Comparison of ENCODE assay signal across 10 cellular contexts in genomic region chrX:143635915-143636314, GRCh38. TPM values are rescaled to one million over a fixed set of nuclear protein-coding genes. Genes with fewer than 3 reads are reported as not detected.
A peak's percentile ranks its signal among the peaks of the same experiment; 100 is the strongest.
DNase-seq lines count a peak whose midpoint lies in the region; ATAC-seq and TF ChIP-seq lines count a peak whose summit lies in the region.
"Had no signal": no experiment of that assay in that cellular context is flagged by ENCODE, and none has a peak within 500 bp of the region (broad histone marks: within the 10 kb centered on the region; RNA-seq: fewer than 3 reads in every experiment).

Gene SLITRK4 (minus strand): TSS chrX:143636101. CDS start chrX:143631108, 4,993 bp downstream.

- H3K36me3 ChIP-seq in PC-3 (ENCODE audit: low read depth, low read length) = no peaks in the 10 kb centered on the region
- no peaks in the 10 kb centered on the region for H3K36me3 ChIP-seq in thoracic aorta
- H3K36me3 ChIP-seq in naive thymus-derived CD4-positive, alpha-beta T cell (ENCODE audit: control insufficient read depth in 2 of 3, insufficient read depth in 3 of 3, low read length in 3 of 3) = no peaks in the 10 kb centered on the region
- H3K36me3 ChIP-seq in CD8-positive, alpha-beta T cell (ENCODE audit: insufficient read depth, low read length) = no peaks in the 10 kb centered on the region
- H3K36me3 ChIP-seq: neutrophil had no signal

- no peaks in the 10 kb centered on the region for H3K4me1 ChIP-seq in PC-3 (ENCODE audit: insufficient read depth, low read length)
- H3K4me1 ChIP-seq in thoracic aorta (ENCODE audit: control insufficient read depth in 1 of 2, low read depth in 2 of 2) = peaks cover 0 to 11% of the 10 kb centered on the region in 2 donors
- H3K4me1 ChIP-seq in naive thymus-derived CD4-positive, alpha-beta T cell (ENCODE audit: control insufficient read depth in 2 of 2, insufficient read depth in 2 of 2, low read length in 2 of 2) = no peaks in the 10 kb centered on the region
- no peaks in the 10 kb centered on the region for H3K4me1 ChIP-seq in CD8-positive, alpha-beta T cell (ENCODE audit: insufficient read depth, low read length)

- POLR2A ChIA-PET in PC-3 (lab: Charles Lee; ENCODE audit: unreplicated experiment) = no interaction called here
- POLR2A ChIA-PET in naive thymus-derived CD4-positive, alpha-beta T cell (lab: Charles Lee) = no interaction called here
- POLR2A ChIA-PET in CD8-positive, alpha-beta T cell (lab: Charles Lee) = no interaction called here

- H3K27ac ChIP-seq in PC-3 (ENCODE audit: low read length) (no peak within 1 kb of the TSS), thoracic aorta (no peak within 1 kb of the TSS)
- H3K27ac ChIP-seq in naive thymus-derived CD4-positive, alpha-beta T cell (ENCODE audit: low read depth, low read length) = no peak within 1 kb of the TSS
- H3K27ac ChIP-seq in CD8-positive, alpha-beta T cell (ENCODE audit: low read depth, low read length) = no peak within 1 kb of the TSS
- H3K27ac ChIP-seq: neutrophil had no signal

- H3K4me3 Mint-ChIP-seq in naive thymus-derived CD4-positive, alpha-beta T cell = peak within 1 kb of the TSS in 1 of 10 donors; percentile 39
- no peak within 1 kb of the TSS for H3K4me3 Mint-ChIP-seq in activated T-cell treated with anti-CD3 and anti-CD28 coated beads, Interleukin-2, amount 50 U/mL, for 24 hours
- H3K4me3 Mint-ChIP-seq in CD8-positive, alpha-beta T cell = no peak within 1 kb of the TSS

- peak within 1 kb of the TSS; percentile 75 for H2AFZ ChIP-seq in PC-3 (ENCODE audit: low read length)

- H3K27me3 ChIP-seq in PC-3 (ENCODE audit: low read length) (no peaks in the 10 kb centered on the region), thoracic aorta (replicated peaks; ENCODE audit: insufficient read depth) (no peaks in the 10 kb centered on the region)
- no peaks in the 10 kb centered on the region for H3K27me3 ChIP-seq in naive thymus-derived CD4-positive, alpha-beta T cell (ENCODE audit: control insufficient read depth in 2 of 2, insufficient read depth in 2 of 2, low read length in 2 of 2)
- no peaks in the 10 kb centered on the region for H3K27me3 ChIP-seq in CD8-positive, alpha-beta T cell (ENCODE audit: insufficient read depth, low read length)

- no peak within 1 kb of the TSS for H3K27ac Mint-ChIP-seq in naive thymus-derived CD4-positive, alpha-beta T cell
- no peak within 1 kb of the TSS for H3K27ac Mint-ChIP-seq in activated T-cell treated with anti-CD3 and anti-CD28 coated beads, Interleukin-2, amount 50 U/mL, for 24 hours
- H3K27ac Mint-ChIP-seq in CD8-positive, alpha-beta T cell = no peak within 1 kb of the TSS

- intact Hi-C loops in PC-3 (cut with micrococcal nuclease) = no loop called here
- intact Hi-C loops in naive thymus-derived CD4-positive, alpha-beta T cell (cut with micrococcal nuclease) = no loop called here
- intact Hi-C loops in CD8-positive, alpha-beta T cell (cut with DNase I, micrococcal nuclease) = no loop called here

- peaks cover 0 to 9% (median 4%) of the 10 kb centered on the region in 11 donors for H3K9me3 Mint-ChIP-seq in naive thymus-derived CD4-positive, alpha-beta T cell
- no peaks in the 10 kb centered on the region for H3K9me3 Mint-ChIP-seq in activated T-cell treated with anti-CD3 and anti-CD28 coated beads, Interleukin-2, amount 50 U/mL, for 24 hours
- no peaks in the 10 kb centered on the region for H3K9me3 Mint-ChIP-seq in CD8-positive, alpha-beta T cell

- H4K20me1 ChIP-seq in PC-3 (ENCODE audit: low read length) = no peaks in the 10 kb centered on the region

- H3K27me3 Mint-ChIP-seq in naive thymus-derived CD4-positive, alpha-beta T cell = peaks cover 13 to 19% (median 16%) of the 10 kb centered on the region in 5 donors
- peaks cover 48% of the 10 kb centered on the region for H3K27me3 Mint-ChIP-seq in activated T-cell treated with anti-CD3 and anti-CD28 coated beads, Interleukin-2, amount 50 U/mL, for 24 hours
- H3K27me3 Mint-ChIP-seq in CD8-positive, alpha-beta T cell (ENCODE audit: low read depth) = peaks cover 8% of the 10 kb centered on the region

- DNase-seq in PC-3 = peak; percentile 6
- DNase-seq in epithelial cell of proximal tubule (ENCODE audit: low read depth) = no peak
- peak; percentile 26 for DNase-seq in myocyte (ENCODE audit: low read depth)
- DNase-seq in thoracic aorta (ENCODE audit: low spot score) = no peak
- no peak for DNase-seq in naive thymus-derived CD4-positive, alpha-beta T cell
- no peak for DNase-seq in activated T-cell treated with anti-CD3 and anti-CD28 coated beads, Interleukin-2, amount 50 U/mL, for 24 hours
- no peak for DNase-seq in CD8-positive, alpha-beta T cell
- DNase-seq: activated T-cell treated with anti-CD3 and anti-CD28 coated beads for 4 hours, GDM1 had no signal

- H3K9me3 ChIP-seq in PC-3 (ENCODE audit: low read length) (no peaks in the 10 kb centered on the region), thoracic aorta (no peaks in the 10 kb centered on the region)
- H3K9me3 ChIP-seq in naive thymus-derived CD4-positive, alpha-beta T cell (ENCODE audit: control insufficient read depth in 2 of 3, low read length in 3 of 3) = no peaks in the 10 kb centered on the region
- no peaks in the 10 kb centered on the region for H3K9me3 ChIP-seq in CD8-positive, alpha-beta T cell (ENCODE audit: low read length)
- H3K9me3 ChIP-seq: neutrophil had no signal

- BruUV-seq in PC-3 (replicated peaks; lab: Mats Ljungman, UMichigan) = no TSS peak

- no peak for ATAC-seq in PC-3
- ATAC-seq in thoracic aorta (ENCODE audit: insufficient number of reproducible peaks, low FRiP score, low read depth) = no peak
- ATAC-seq in naive thymus-derived CD4-positive, alpha-beta T cell = no peak
- ATAC-seq in CD8-positive, alpha-beta T cell = no peak

- peak within 1 kb of the TSS; percentile 74 for H3K4me3 ChIP-seq in PC-3 (ENCODE audit: low read length)
- peak within 1 kb of the TSS; percentile 58 for H3K4me3 ChIP-seq in epithelial cell of proximal tubule (ENCODE audit: low read depth, low read length)
- H3K4me3 ChIP-seq in thoracic aorta = peak within 1 kb of the TSS; percentile 73
- H3K4me3 ChIP-seq in naive thymus-derived CD4-positive, alpha-beta T cell (ENCODE audit: low read length) = no peak within 1 kb of the TSS
- no peak within 1 kb of the TSS for H3K4me3 ChIP-seq in CD8-positive, alpha-beta T cell (ENCODE audit: low read depth, low read length)

- H3K4me2 ChIP-seq in PC-3 (ENCODE audit: low read length) = peak within 1 kb of the TSS; percentile 71

- H3K4me1 Mint-ChIP-seq in naive thymus-derived CD4-positive, alpha-beta T cell = peaks cover 0 to 5% (median 0%) of the 10 kb centered on the region in 7 donors
- H3K4me1 Mint-ChIP-seq in activated T-cell treated with anti-CD3 and anti-CD28 coated beads, Interleukin-2, amount 50 U/mL, for 24 hours (ENCODE audit: low read depth) = no peaks in the 10 kb centered on the region
- H3K4me1 Mint-ChIP-seq in CD8-positive, alpha-beta T cell (ENCODE audit: low read depth) = no peaks in the 10 kb centered on the region

- H3F3A ChIP-seq in PC-3 (ENCODE audit: low read length, unreplicated experiment) = no peaks in the 10 kb centered on the region

- no peaks in the 10 kb centered on the region for H3K79me2 ChIP-seq in PC-3 (ENCODE audit: low read length)

- H3K9me2 ChIP-seq in PC-3 (replicated peaks; ENCODE audit: low read length) = no peaks in the 10 kb centered on the region

- peaks cover 0 to 4% (median 0%) of the 10 kb centered on the region in 5 donors for H3K36me3 Mint-ChIP-seq in naive thymus-derived CD4-positive, alpha-beta T cell
- no peaks in the 10 kb centered on the region for H3K36me3 Mint-ChIP-seq in activated T-cell treated with anti-CD3 and anti-CD28 coated beads, Interleukin-2, amount 50 U/mL, for 24 hours (ENCODE audit: low read depth)
- no peaks in the 10 kb centered on the region for H3K36me3 Mint-ChIP-seq in CD8-positive, alpha-beta T cell

- CTCF ChIA-PET in PC-3 (lab: Charles Lee) = no interaction called here
- CTCF ChIA-PET in naive thymus-derived CD4-positive, alpha-beta T cell (lab: Charles Lee) = no interaction called here
- CTCF ChIA-PET in CD8-positive, alpha-beta T cell (lab: Charles Lee) = no interaction called here

- TF ChIP-seq CTCF in PC-3 (conservative IDR thresholded peaks at IDR 0.05; ENCODE audit: low read depth, low read length) (no peak), epithelial cell of proximal tubule (conservative IDR thresholded peaks at IDR 0.05; ENCODE audit: low read depth, low read length) (no peak), thoracic aorta (IDR thresholded peaks at IDR 0.05) (no peak)
- TF ChIP-seq CTCF in CD8-positive, alpha-beta T cell (IDR thresholded peaks at IDR 0.05) = no peak

- H3K9ac ChIP-seq in PC-3 (ENCODE audit: low read length) = no peak within 1 kb of the TSS

RNA-seq across cellular contexts. Expression of gene SLITRK4, which starts in this region (rescaled TPM):
- 2.3 and 3.7 TPM in 2 replicates for total RNA-seq in PC-3 (2014; rRNA removed)
- total RNA-seq in epithelial cell of proximal tubule = 1.7 and 4.8 TPM in 2 replicates
- total RNA-seq in myocyte = 2.8 and 3.5 TPM in 2 replicates
- polyA plus RNA-seq in myocyte (2012) = 2.6 TPM
- total RNA-seq in thoracic aorta = 1 to 10 TPM; 4.9 to 8.7 TPM
- 1 to 10 TPM in 1 of 5 experiments, under 1 TPM in 1, not detected in 3; 0.13 to 2.6 TPM for total RNA-seq in naive thymus-derived CD4-positive, alpha-beta T cell
- not detected for polyA plus RNA-seq in naive thymus-derived CD4-positive, alpha-beta T cell
- not detected for total RNA-seq in CD8-positive, alpha-beta T cell

Comparison
In these comparisons a context has a peak if more than half of its experiments do, and no peak if none do; other contexts are left out.
1. DNase-seq: peak in PC-3 (single experiment) and myocyte (single experiment); none in epithelial cell of proximal tubule (single experiment), thoracic aorta (single experiment), naive thymus-derived CD4-positive, alpha-beta T cell (0 of 9), activated T-cell treated with anti-CD3 and anti-CD28 coated beads, Interleukin-2, amount 50 U/mL, for 24 hours (single experiment) and CD8-positive, alpha-beta T cell (0 of 7).
2. H3K4me3 ChIP-seq: peak in PC-3 (single experiment), epithelial cell of proximal tubule (single experiment) and thoracic aorta (single experiment); none in naive thymus-derived CD4-positive, alpha-beta T cell (single experiment) and CD8-positive, alpha-beta T cell (single experiment).